9 cellular contexts compared by ENCODE assay signal in genomic region chr12:56496704-56497103, GRCh38. TPM values are rescaled to one million over a fixed set of nuclear protein-coding genes. Genes with fewer than 3 reads are reported as not detected.
A peak's percentile ranks its signal among the peaks of the same experiment; 100 is the strongest.
DNase-seq lines count a peak whose midpoint lies in the region; ATAC-seq and TF ChIP-seq lines count a peak whose summit lies in the region.
"Not testable (repeated sequence)": the region's sequence is repeated elsewhere in the genome, so short reads cannot be mapped to it uniquely, and the experiment has no call there.
"Had no signal": no experiment of that assay in that cellular context is flagged by ENCODE, and none has a peak within 500 bp of the region (broad histone marks: within the 10 kb centered on the region; RNA-seq: fewer than 3 reads in every experiment).

No MANE protein-coding gene starts in this region.

- H3K27me3 Mint-ChIP-seq in CD14-positive monocyte (ENCODE audit: low read depth in 3 of 3) = peaks cover 4 to 12% (median 10%) of the 10 kb centered on the region in 3 donors
- peaks cover 13% of the 10 kb centered on the region for H3K27me3 Mint-ChIP-seq in T-helper 1 cell treated with Interleukin-12 subunit alpha and Interleukin-12 subunit beta and Interleukin-4 antibody, amounts not matched to agents 30 μg/mL and 1 μg/mL, for 36 hours (ENCODE audit: low read depth)
- peaks cover 23% of the 10 kb centered on the region for H3K27me3 Mint-ChIP-seq in activated T-cell treated with anti-CD3 and anti-CD28 coated beads, Interleukin-2, amount 50 U/mL, for 72 hours (ENCODE audit: low read depth)

- not testable (repeated sequence) for H3K36me3 ChIP-seq in trophoblast cell (ENCODE audit: control insufficient read depth in 1 of 2, insufficient read depth in 2 of 2, low read length in 2 of 2)

- H3K14ac ChIP-seq in trophoblast cell (ENCODE audit: low read length) = not testable (repeated sequence)

- not testable (repeated sequence) for H3K27ac Mint-ChIP-seq in CD14-positive monocyte; T-helper 1 cell treated with Interleukin-12 subunit alpha and Interleukin-12 subunit beta and Interleukin-4 antibody, amounts not matched to agents 30 μg/mL and 1 μg/mL, for 36 hours; activated T-cell treated with anti-CD3 and anti-CD28 coated beads, Interleukin-2, amount 50 U/mL, for 72 hours

- not testable (repeated sequence) for H3K9ac ChIP-seq in trophoblast cell (ENCODE audit: low read length)

- H4K91ac ChIP-seq in trophoblast cell (ENCODE audit: low read depth, low read length) = not testable (repeated sequence)

- not testable (repeated sequence) for DNase-seq in CD14-positive monocyte (ENCODE audit: low spot score); choroid plexus epithelial cell (ENCODE audit: low read depth)
- DNase-seq in KBM-7 (peak; percentile 42), hypothalamus (lab: John Stamatoyannopoulos, UW) (peak in 29 of 51 donors; percentile 1 to 72 (median 30)), trophoblast cell (peak; percentile 17 to 54)
- DNase-seq in activated T-cell treated with anti-CD3 and anti-CD28 coated beads, Interleukin-2, amount 50 U/mL, for 72 hours = peak; percentile 61 to 72
- DNase-seq in stimulated activated CD8-positive, alpha-beta memory T cell treated with anti-CD3 and anti-CD28 coated beads, Interleukin-7, amount 100 ng/mL, for 48 hours (ENCODE audit: extremely low read depth in 1 of 2, low read depth in 1 of 2) = peak; percentile 28 to 48

- not testable (repeated sequence) for H3K27me3 ChIP-seq in trophoblast cell (ENCODE audit: insufficient read depth, low read length)

- not testable (repeated sequence) for H3K4me2 ChIP-seq in trophoblast cell (ENCODE audit: low read length)

- H2AK5ac ChIP-seq in trophoblast cell (ENCODE audit: low read length) = not testable (repeated sequence)

- H4K8ac ChIP-seq in trophoblast cell (ENCODE audit: low read depth, low read length) = not testable (repeated sequence)

- not testable (repeated sequence) for H3K27ac ChIP-seq in trophoblast cell (ENCODE audit: low read depth, low read length)

- not testable (repeated sequence) for H2BK120ac ChIP-seq in trophoblast cell (ENCODE audit: insufficient read depth, low read length, poor library complexity)

- not testable (repeated sequence) for H4K12ac ChIP-seq in trophoblast cell (ENCODE audit: low read depth, low read length)

- H3K4me1 Mint-ChIP-seq in CD14-positive monocyte; T-helper 1 cell treated with Interleukin-12 subunit alpha and Interleukin-12 subunit beta and Interleukin-4 antibody, amounts not matched to agents 30 μg/mL and 1 μg/mL, for 36 hours (ENCODE audit: low read depth); activated T-cell treated with anti-CD3 and anti-CD28 coated beads, Interleukin-2, amount 50 U/mL, for 72 hours (ENCODE audit: low read depth): not testable (repeated sequence)

- in situ Hi-C loops in KBM-7 (cut with MboI; ENCODE audit: low pct_unique_long_range_greater_than_20kb, low sequenced_read_pairs) = not testable (repeated sequence)

- not testable (repeated sequence) for H3K79me1 ChIP-seq in trophoblast cell (ENCODE audit: low read length)

- not testable (repeated sequence) for H3K4ac ChIP-seq in trophoblast cell (ENCODE audit: low read depth, low read length)

- not testable (repeated sequence) for H2BK12ac ChIP-seq in trophoblast cell (ENCODE audit: low read length)

- peaks cover 14% of the 10 kb centered on the region for H3K9me3 ChIP-seq in trophoblast cell (ENCODE audit: insufficient read depth, low read depth, low read length)

- not testable (repeated sequence) for H3K23ac ChIP-seq in trophoblast cell (ENCODE audit: low read length)

- intact Hi-C loops in CD14-positive monocyte (cut with micrococcal nuclease) = not testable (repeated sequence)

- H3K4me1 ChIP-seq in trophoblast cell (ENCODE audit: control insufficient read depth in 1 of 2, insufficient read depth in 2 of 2, low read length in 2 of 2) = not testable (repeated sequence)

- WGBS in trophoblast cell (ENCODE audit: extremely low coverage, insufficient coverage, insufficient read length) = no CpG with 5 or more reads among the region's 17 CpGs

- H2AFZ ChIP-seq in trophoblast cell (ENCODE audit: insufficient read depth, low read length, poor library complexity) = not testable (repeated sequence)

- not testable (repeated sequence) for H3K79me2 ChIP-seq in trophoblast cell (ENCODE audit: control insufficient read depth, insufficient read depth, low read length, poor library complexity)

- peaks cover 0 to 13% (median 8%) of the 10 kb centered on the region in 7 donors for H3K9me3 Mint-ChIP-seq in CD14-positive monocyte
- not testable (repeated sequence) for H3K9me3 Mint-ChIP-seq in T-helper 1 cell treated with Interleukin-12 subunit alpha and Interleukin-12 subunit beta and Interleukin-4 antibody, amounts not matched to agents 30 μg/mL and 1 μg/mL, for 36 hours; activated T-cell treated with anti-CD3 and anti-CD28 coated beads, Interleukin-2, amount 50 U/mL, for 72 hours

- ATAC-seq in activated T-cell treated with anti-CD3 and anti-CD28 coated beads, Interleukin-2, amount 50 U/mL, for 72 hours (replicated peaks in 1 of 2) = not testable (repeated sequence)

- not testable (repeated sequence) for H3K36me3 Mint-ChIP-seq in CD14-positive monocyte; T-helper 1 cell treated with Interleukin-12 subunit alpha and Interleukin-12 subunit beta and Interleukin-4 antibody, amounts not matched to agents 30 μg/mL and 1 μg/mL, for 36 hours (ENCODE audit: low read depth); activated T-cell treated with anti-CD3 and anti-CD28 coated beads, Interleukin-2, amount 50 U/mL, for 72 hours (ENCODE audit: insufficient read depth in 2 of 2)

- H3K4me3 Mint-ChIP-seq in CD14-positive monocyte = peak overlapping the region; percentile 61 to 65
- H3K4me3 Mint-ChIP-seq in T-helper 1 cell treated with Interleukin-12 subunit alpha and Interleukin-12 subunit beta and Interleukin-4 antibody, amounts not matched to agents 30 μg/mL and 1 μg/mL, for 36 hours = peak overlapping the region; percentile 41
- H3K4me3 Mint-ChIP-seq in activated T-cell treated with anti-CD3 and anti-CD28 coated beads, Interleukin-2, amount 50 U/mL, for 72 hours = peak overlapping the region; percentile 62 to 63

- H3K18ac ChIP-seq in trophoblast cell (ENCODE audit: low read length) = not testable (repeated sequence)

- not testable (repeated sequence) for H3K4me3 ChIP-seq in choroid plexus epithelial cell (ENCODE audit: low read depth, low read length); trophoblast cell (ENCODE audit: low read depth, low read length)

- TF ChIP-seq CTCF in CD14-positive monocyte (IDR thresholded peaks at IDR 0.05) = peak; percentile 43
- peak; percentile 54 for TF ChIP-seq CTCF in choroid plexus epithelial cell (conservative IDR thresholded peaks at IDR 0.05; ENCODE audit: low read depth, low read length)

- not testable (repeated sequence) for H2BK5ac ChIP-seq in trophoblast cell (ENCODE audit: low read depth, low read length, poor library complexity)

RNA-seq across cellular contexts. Expression of gene GLS2, which starts 8.7 kb away (rescaled TPM):
- polyA plus RNA-seq in CD14-positive monocyte = not detected
- total RNA-seq in activated T-cell treated with anti-CD3 and anti-CD28 coated beads, Interleukin-2, amount 50 U/mL, for 72 hours = 1 to 10 TPM; 4.3 to 7.2 TPM
- 0.19 and 0.25 TPM in 2 replicates for polyA plus RNA-seq in trophoblast cell (2013)
- total RNA-seq: mesenteric fat pad had no signal

RNA-seq across cellular contexts. Expression of gene RBMS2, which starts 24.9 kb away (rescaled TPM):
- polyA plus RNA-seq in CD14-positive monocyte = 1 to 10 TPM; 5.1 to 6.5 TPM
- total RNA-seq in activated T-cell treated with anti-CD3 and anti-CD28 coated beads, Interleukin-2, amount 50 U/mL, for 72 hours = 10 to 100 TPM in 1 of 2 donors, 1 to 10 TPM in 1; 7.9 to 12.7 TPM
- 49.4 and 51.3 TPM in 2 replicates for polyA plus RNA-seq in trophoblast cell (2013)

RNA-seq across cellular contexts. Expression of gene SPRYD4, which starts 28.3 kb away (rescaled TPM):
- 1 to 10 TPM; 1.3 to 1.4 TPM for polyA plus RNA-seq in CD14-positive monocyte
- 1 to 10 TPM; 3.8 to 4.4 TPM for total RNA-seq in activated T-cell treated with anti-CD3 and anti-CD28 coated beads, Interleukin-2, amount 50 U/mL, for 72 hours
- 0.94 and 1.0 TPM in 2 replicates for polyA plus RNA-seq in trophoblast cell (2013)

RNA-seq across cellular contexts. Expression of gene MIP, which starts 42.2 kb away (rescaled TPM):
- not detected for polyA plus RNA-seq in CD14-positive monocyte
- total RNA-seq in activated T-cell treated with anti-CD3 and anti-CD28 coated beads, Interleukin-2, amount 50 U/mL, for 72 hours = not detected
- polyA plus RNA-seq in trophoblast cell (2013) = 0.16 TPM in 1 of 2 replicates, not detected in the other
- total RNA-seq: mesenteric fat pad had no signal

RNA-seq across cellular contexts. Expression of gene TIMELESS, which starts 47.5 kb away (rescaled TPM):
- 1 to 10 TPM; 1.5 TPM for polyA plus RNA-seq in CD14-positive monocyte
- total RNA-seq in activated T-cell treated with anti-CD3 and anti-CD28 coated beads, Interleukin-2, amount 50 U/mL, for 72 hours = 10 to 100 TPM; 44.1 to 61.6 TPM
- polyA plus RNA-seq in trophoblast cell (2013) = 22.6 and 24.0 TPM in 2 replicates
